Comparison of ENCODE assay signal across 1 cellular context in genomic region chr6:19834858-19835257, GRCh38.
TF ChIP-seq lines count a peak whose summit lies in the region.

No MANE protein-coding gene starts in this region.

TF ChIP-seq in HepG2, 621 proteins besides CTCF, POLR2A, EP300 and RAD21:
- TF ChIP-seq ZNF407 (CRISPR knock-in tag; IDR thresholded peaks at IDR 0.05; ENCODE audit: not compliant biosample characterization) (no peak), ELK4 (CRISPR knock-in tag; IDR thresholded peaks at IDR 0.05; ENCODE audit: borderline replicate concordance) (no peak), ZFP82 (CRISPR knock-in tag; IDR thresholded peaks at IDR 0.05; ENCODE audit: borderline replicate concordance) (no peak), ZNF720 (CRISPR knock-in tag; IDR thresholded peaks at IDR 0.05) (no peak), ZNF800 (CRISPR knock-in tag; IDR thresholded peaks at IDR 0.05) (no peak), KDM2A (CRISPR knock-in tag; IDR thresholded peaks at IDR 0.05; ENCODE audit: borderline replicate concordance, low read depth) (no peak)
